8 cellular contexts compared by ENCODE assay signal in the genomic region with DNA sequence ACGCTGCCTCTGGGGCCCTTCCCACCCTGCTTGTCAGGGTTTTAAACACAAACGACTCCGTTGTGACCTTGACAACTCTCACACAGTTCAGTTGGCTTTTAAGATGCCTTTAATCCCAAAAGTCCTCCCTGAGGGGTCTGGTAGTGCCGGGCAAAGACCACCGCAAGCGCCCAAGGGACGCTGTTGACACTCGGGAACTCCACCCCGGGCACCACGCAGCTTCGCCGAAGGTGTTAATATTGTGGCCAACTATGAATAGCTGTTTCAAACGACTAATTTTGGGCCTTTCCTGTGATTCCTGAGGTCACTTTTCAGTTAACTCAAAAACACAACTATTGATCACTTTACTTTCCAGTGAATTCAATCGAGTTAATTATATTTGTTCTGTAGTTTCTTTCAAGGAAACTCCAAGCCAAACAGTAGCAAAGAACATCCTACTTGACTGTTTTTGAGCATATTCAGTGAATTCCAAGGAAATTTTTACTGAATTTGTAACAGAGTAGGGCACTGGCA. TPM values are rescaled to one million over a fixed set of nuclear protein-coding genes. Genes with fewer than 3 reads are reported as not detected.
DNase-seq lines count a peak whose midpoint lies in the region; ATAC-seq, FAIRE-seq and TF ChIP-seq lines count a peak whose summit lies in the region.

No MANE protein-coding gene starts in this region.

- H3K27ac ChIP-seq in mesendoderm (ENCODE audit: low read depth, low read length): peak overlapping the region; percentile 63
- peak overlapping the region; percentile 99 for H3K27ac ChIP-seq in urinary bladder (ENCODE audit: low read depth)

- H3K18ac ChIP-seq in mesendoderm (ENCODE audit: low read length): peak overlapping the region; percentile 98

- peaks cover 5% of the 10 kb centered on the region for H3K79me1 ChIP-seq in mesendoderm (ENCODE audit: low read length)

- no peak overlapping the region for H4K8ac ChIP-seq in mesendoderm (ENCODE audit: low read depth, low read length)

- peak overlapping the region; percentile 89 for H3K9ac ChIP-seq in mesendoderm (ENCODE audit: low read length)

- H3K56ac ChIP-seq in mesendoderm (ENCODE audit: low read length): peak overlapping the region; percentile 98

- H3K27me3 ChIP-seq in bronchial epithelial cell (ENCODE audit: control insufficient read depth, insufficient read depth, low read length) (peaks cover 2% of the 10 kb centered on the region), mesendoderm (ENCODE audit: insufficient read depth, low read length, poor library complexity) (no peaks in the 10 kb centered on the region)

- H2BK5ac ChIP-seq in mesendoderm (ENCODE audit: low read length): no peak overlapping the region

- H3K4me1 Mint-ChIP-seq in activated naive CD4-positive, alpha-beta T cell treated with anti-CD3 and anti-CD28 coated beads, Interleukin-2, amount 50 U/mL, for 24 hours: peaks cover 29% of the 10 kb centered on the region

- no peak for TF ChIP-seq CTCF in bronchial epithelial cell (IDR thresholded peaks at IDR 0.05; ENCODE audit: insufficient read depth, low read length, severe bottlenecking)

- peaks cover 2% of the 10 kb centered on the region for H3K4me1 ChIP-seq in mesendoderm (ENCODE audit: control insufficient read depth, low read depth, low read length)
- H3K4me1 ChIP-seq in urinary bladder (ENCODE audit: insufficient read depth): no peaks in the 10 kb centered on the region

- FAIRE-seq in bronchial epithelial cell (lab: Jason Lieb, UNC): no peak

- H3K27me3 Mint-ChIP-seq in activated naive CD4-positive, alpha-beta T cell treated with anti-CD3 and anti-CD28 coated beads, Interleukin-2, amount 50 U/mL, for 24 hours: no peaks in the 10 kb centered on the region

- peak overlapping the region; percentile 91 for H3K27ac Mint-ChIP-seq in activated naive CD4-positive, alpha-beta T cell treated with anti-CD3 and anti-CD28 coated beads, Interleukin-2, amount 50 U/mL, for 24 hours

- H3K23ac ChIP-seq in mesendoderm (ENCODE audit: low read length): no peak overlapping the region

- no peak overlapping the region for H3K4ac ChIP-seq in mesendoderm (ENCODE audit: low read depth, low read length)

- no peak for DNase-seq in activated naive CD4-positive, alpha-beta T cell (lab: John Stamatoyannopoulos, UW)
- DNase-seq in bronchial epithelial cell (ENCODE audit: low read depth): no peak
- DNase-seq in mesendoderm: no peak
- DNase-seq in AG08395 (ENCODE audit: low spot score): no peak
- no peak for DNase-seq in DMS114 treated with DMSO at 0.1 percent for 48 hours (lab: John Stamatoyannopoulos, UW; ENCODE audit: unreplicated experiment)

- ATAC-seq in GM21717 (IDR thresholded peaks at IDR 0.05; ENCODE audit: unreplicated experiment): no peak

- peaks cover 7% of the 10 kb centered on the region for H3K79me2 ChIP-seq in mesendoderm (ENCODE audit: control insufficient read depth, insufficient read depth, low read length)

- H4K5ac ChIP-seq in mesendoderm (ENCODE audit: low read length): no peak overlapping the region

- H3K9me3 Mint-ChIP-seq in activated naive CD4-positive, alpha-beta T cell treated with anti-CD3 and anti-CD28 coated beads, Interleukin-2, amount 50 U/mL, for 24 hours: no peaks in the 10 kb centered on the region

- peaks cover 2% of the 10 kb centered on the region for H3K36me3 Mint-ChIP-seq in activated naive CD4-positive, alpha-beta T cell treated with anti-CD3 and anti-CD28 coated beads, Interleukin-2, amount 50 U/mL, for 24 hours

- peak overlapping the region; percentile 80 for H3K4me3 Mint-ChIP-seq in activated naive CD4-positive, alpha-beta T cell treated with anti-CD3 and anti-CD28 coated beads, Interleukin-2, amount 50 U/mL, for 24 hours

- H3K36me3 ChIP-seq in bronchial epithelial cell (ENCODE audit: control insufficient read depth, insufficient read depth, low read length) (no peaks in the 10 kb centered on the region), mesendoderm (ENCODE audit: control insufficient read depth, insufficient read depth, low read length) (no peaks in the 10 kb centered on the region), urinary bladder (ENCODE audit: insufficient read depth) (no peaks in the 10 kb centered on the region)

- no peak overlapping the region for H2BK120ac ChIP-seq in mesendoderm (ENCODE audit: low read depth, low read length)

- no CpG with 5 or more reads among the region's 14 CpGs for WGBS in mesendoderm (ENCODE audit: extremely low coverage, insufficient coverage, low lambda C conversion rate)
- 2% methylated on average over 14 of the region's 14 CpGs for WGBS in urinary bladder

- H3K4me2 ChIP-seq in mesendoderm (ENCODE audit: low read length): peak overlapping the region; percentile 53

- H3K4me3 ChIP-seq in bronchial epithelial cell (ENCODE audit: low read depth, low read length) (peak overlapping the region; percentile 97), mesendoderm (ENCODE audit: low read length) (peak overlapping the region; percentile 66), urinary bladder (ENCODE audit: low read depth, low read length) (peak overlapping the region; percentile 64)

- H2BK15ac ChIP-seq in mesendoderm (replicated peaks; ENCODE audit: low read depth): no peak overlapping the region

- no peak overlapping the region for H2AK5ac ChIP-seq in mesendoderm (ENCODE audit: low read length)

RNA-seq across cellular contexts. Expression of gene ESYT2, which starts 1.0 kb away (rescaled TPM):
- total RNA-seq in bronchial epithelial cell (71.8 and 75.0 TPM in 2 replicates), urinary bladder (106 TPM)
- 14.6 TPM for polyA plus RNA-seq in mesendoderm (2013, experiment 1 of 2)
- 14.7 TPM for polyA plus RNA-seq in mesendoderm (2013, experiment 2 of 2)
- polyA plus RNA-seq in urinary bladder: 61.5 TPM

RNA-seq across cellular contexts. Expression of gene DYNC2I1, which starts 26.1 kb away (rescaled TPM):
- total RNA-seq in bronchial epithelial cell: 5.8 and 7.4 TPM in 2 replicates
- polyA plus RNA-seq in mesendoderm (2013, experiment 1 of 2): 5.0 TPM
- 4.4 TPM for polyA plus RNA-seq in mesendoderm (2013, experiment 2 of 2)
- total RNA-seq in urinary bladder: 17.3 TPM
- polyA plus RNA-seq in urinary bladder: 13.4 TPM
